Comparison of ENCODE assay signal across 16 cellular contexts in genomic region chr17:259341-259976, GRCh38.
DNase-seq lines count a peak whose midpoint lies in the region; ATAC-seq, FAIRE-seq and TF ChIP-seq lines count a peak whose summit lies in the region.
"Had no signal": no experiment of that assay in that cellular context is flagged by ENCODE, and none has a peak within 500 bp of the region (broad histone marks: within the 10 kb centered on the region; RNA-seq: fewer than 3 reads in every experiment).

No MANE protein-coding gene starts in this region.

- no peak for TF ChIP-seq CTCF in H9 (conservative IDR thresholded peaks at IDR 0.05)
- no peak for TF ChIP-seq CTCF in pancreas (IDR thresholded peaks at IDR 0.05)

- no peak overlapping the region for H2BK15ac ChIP-seq in H9 (ENCODE audit: low read depth, low read length)
- no peak overlapping the region for H2BK15ac ChIP-seq in mesenchymal stem cell (ENCODE audit: low read depth, poor library complexity, severe bottlenecking)

- H2BK20ac ChIP-seq in H9 (ENCODE audit: low read depth, low read length, poor library complexity, severe bottlenecking), result no peak overlapping the region

- intact Hi-C loops in pancreas (cut with DNase I), result no loop called here

- no peak overlapping the region for H3K4me3 ChIP-seq in BLaER1 treated with 17β-estradiol and CSF1 and Interleukin-3, amounts not matched to agents 10 nM and 100 nM
- H3K4me3 ChIP-seq in pancreas (no peak overlapping the region), mesenchymal stem cell (ENCODE audit: insufficient read depth in 1 of 2, low read depth in 1 of 2, low read length in 2 of 2) (no peak overlapping the region)
- H3K4me3 ChIP-seq: GM23248 had no signal

- no peak overlapping the region for H4K91ac ChIP-seq in H9 (ENCODE audit: insufficient read length, low read depth, low read length)
- no peak overlapping the region for H4K91ac ChIP-seq in mesenchymal stem cell (ENCODE audit: low read length)

- H3K27me3 ChIP-seq in BLaER1 treated with 17β-estradiol and CSF1 and Interleukin-3, amounts not matched to agents 10 nM and 100 nM, result no peaks in the 10 kb centered on the region
- H3K27me3 ChIP-seq in H9 (ENCODE audit: insufficient read depth, low read length) (no peaks in the 10 kb centered on the region), pancreas (no peaks in the 10 kb centered on the region), mesenchymal stem cell (ENCODE audit: control insufficient read depth in 1 of 2, insufficient read depth in 1 of 2, low read length in 2 of 2) (peaks cover 0 to 8% of the 10 kb centered on the region in 2 experiments)
- H3K27me3 ChIP-seq: BE2C had no signal

- H3K27ac ChIP-seq in BLaER1 treated with 17β-estradiol and CSF1 and Interleukin-3, amounts not matched to agents 10 nM and 100 nM, result no peak overlapping the region
- no peak overlapping the region for H3K27ac ChIP-seq in H9 (ENCODE audit: insufficient read length, low read depth, low read length)
- H3K27ac ChIP-seq in pancreas, result no peak overlapping the region
- H3K27ac ChIP-seq in mesenchymal stem cell (ENCODE audit: low read length, poor library complexity, severe bottlenecking), result no peak overlapping the region
- H3K27ac ChIP-seq: GM23248 had no signal

- peaks cover 16 to 30% (median 25%) of the 10 kb centered on the region in 3 experiments for H3K36me3 Mint-ChIP-seq in H9 (ENCODE audit: insufficient read depth in 1 of 3, low read depth in 3 of 3)

- no peak overlapping the region for H4K5ac ChIP-seq in H9 (ENCODE audit: insufficient read length, low read depth, low read length)

- H3K27me3 Mint-ChIP-seq in H9 (ENCODE audit: low read depth), result peaks cover 44% of the 10 kb centered on the region

- H2BK12ac ChIP-seq in H9 (ENCODE audit: insufficient read length, low read depth, low read length), result no peak overlapping the region
- H2BK12ac ChIP-seq in mesenchymal stem cell (ENCODE audit: low read length in 2 of 2), result no peak overlapping the region

- peaks cover 5 to 20% (median 12%) of the 10 kb centered on the region in 11 experiments; a peak in 15 of 22 replicates for H3K36me3 ChIP-seq in BLaER1 treated with 17β-estradiol and CSF1 and Interleukin-3, amounts not matched to agents 10 nM and 100 nM
- H3K36me3 ChIP-seq in pancreas (peaks cover 0 to 16% (median 9%) of the 10 kb centered on the region in 3 donors), mesenchymal stem cell (ENCODE audit: control insufficient read depth in 1 of 2, insufficient read depth in 2 of 2, low read depth in 1 of 2, low read length in 2 of 2) (peaks cover 0 to 18% of the 10 kb centered on the region in 2 experiments)
- H3K36me3 ChIP-seq: BE2C had no signal

- H2BK5ac ChIP-seq in H9 (ENCODE audit: insufficient read length, low read length), result no peak overlapping the region
- H2BK5ac ChIP-seq in mesenchymal stem cell (ENCODE audit: low read depth, low read length, poor library complexity, severe bottlenecking), result no peak overlapping the region

- H3K4me3 Mint-ChIP-seq in H9, result peak overlapping the region; percentile 9 to 67; a peak in 4 of 5 replicates
- H3K4me3 Mint-ChIP-seq: activated CD8-positive, alpha-beta T cell treated with anti-CD3 and anti-CD28 coated beads for 36 hours had no signal

- no peak for FAIRE-seq in pancreas (lab: Jason Lieb, UNC)
- FAIRE-seq: colon had no signal

- no peak overlapping the region for H3K56ac ChIP-seq in H9 (ENCODE audit: insufficient read length, low read depth, low read length)

- DNase-seq in H9 (no peak), epidermal melanocyte (ENCODE audit: insufficient read length, low spot score) (peak; percentile 5), pancreas (peak in 3 of 6 donors; percentile 9 to 43 (median 39)), mesenchymal stem cell (no peak), 8988T (no peak)
- DNase-seq: activated CD8-positive, alpha-beta T cell treated with anti-CD3 and anti-CD28 coated beads for 36 hours; anterior cingulate cortex; BE2C; DMS153; glutamatergic neuron; GM23248; NCI-H2081; NCI-H524 had no signal

- H4K8ac ChIP-seq in H9 (replicated peaks; ENCODE audit: insufficient read length, low read depth, low read length) (no peak overlapping the region), mesenchymal stem cell (ENCODE audit: low read length) (no peak overlapping the region)

- H4K20me1 ChIP-seq in BLaER1 treated with 17β-estradiol and CSF1 and Interleukin-3, amounts not matched to agents 10 nM and 100 nM, result peaks cover 0 to 4% (median 0%) of the 10 kb centered on the region in 11 experiments; a peak in 3 of 22 replicates
- H4K20me1 ChIP-seq in H9 (ENCODE audit: control insufficient read depth, insufficient read depth, insufficient read length), result no peaks in the 10 kb centered on the region

- H2AFZ ChIP-seq in H9 (ENCODE audit: low read length), result no peak overlapping the region
- no peak overlapping the region for H2AFZ ChIP-seq in mesenchymal stem cell (ENCODE audit: low read depth, low read length)
- H2AFZ ChIP-seq: GM23248 had no signal

- H3K14ac ChIP-seq in H9 (ENCODE audit: insufficient read depth, low read length) (no peak overlapping the region), mesenchymal stem cell (ENCODE audit: low read length in 2 of 2) (peak overlapping the region in 1 of 2 experiments; percentile 28)

- no peaks in the 10 kb centered on the region for H3K79me2 ChIP-seq in H9 (ENCODE audit: insufficient read depth, low read length)

- WGBS in H9 (ENCODE audit: extremely low coverage, insufficient read length, low lambda C conversion rate), result no CpG with 5 or more reads among the region's 22 CpGs
- WGBS in pancreas, 2 donors, result 66 to 69% methylated on average over 22 of the region's 22 CpGs
- WGBS in mesenchymal stem cell, result 59% methylated on average over 20 of the region's 22 CpGs

- H3K18ac ChIP-seq in H9 (ENCODE audit: insufficient read length, low read depth, low read length) (no peak overlapping the region), mesenchymal stem cell (ENCODE audit: low read depth in 1 of 2, low read length in 2 of 2) (no peak overlapping the region)

- peak overlapping the region in 8 of 11 experiments; percentile 32 to 72 (median 55); a peak in 13 of 22 replicates for H3K4me2 ChIP-seq in BLaER1 treated with 17β-estradiol and CSF1 and Interleukin-3, amounts not matched to agents 10 nM and 100 nM
- H3K4me2 ChIP-seq in H9 (ENCODE audit: insufficient read depth, insufficient read length, low read length), result peak overlapping the region; percentile 2
- no peak overlapping the region for H3K4me2 ChIP-seq in mesenchymal stem cell (ENCODE audit: low read length, poor library complexity, severe bottlenecking)

- H3K9ac ChIP-seq in BLaER1 treated with 17β-estradiol and CSF1 and Interleukin-3, amounts not matched to agents 10 nM and 100 nM, result no peak overlapping the region
- H3K9ac ChIP-seq in H9 (ENCODE audit: extremely low read depth, insufficient read length, low read length) (no peak overlapping the region), mesenchymal stem cell (ENCODE audit: low read length) (no peak overlapping the region)
- H3K9ac ChIP-seq: GM23248 had no signal

- peaks cover 20 to 33% (median 25%) of the 10 kb centered on the region in 11 experiments for H3K9me3 ChIP-seq in BLaER1 treated with 17β-estradiol and CSF1 and Interleukin-3, amounts not matched to agents 10 nM and 100 nM (replicated peaks in 1 of 11)
- H3K9me3 ChIP-seq in H9 (ENCODE audit: control insufficient read depth, low read depth, low read length) (no peaks in the 10 kb centered on the region), pancreas (no peaks in the 10 kb centered on the region), mesenchymal stem cell (ENCODE audit: control insufficient read depth, low read length) (peaks cover 3% of the 10 kb centered on the region)
- H3K9me3 ChIP-seq: BE2C had no signal

- H2AK5ac ChIP-seq in H9 (ENCODE audit: insufficient read length, low read length), result no peak overlapping the region
- no peak overlapping the region for H2AK5ac ChIP-seq in mesenchymal stem cell (ENCODE audit: low read length, severe bottlenecking)

- H3K4ac ChIP-seq in H9 (ENCODE audit: low read depth, low read length) (no peak overlapping the region), mesenchymal stem cell (ENCODE audit: low read depth in 1 of 2, low read length in 2 of 2) (no peak overlapping the region)

- H3K23me2 ChIP-seq in H9 (ENCODE audit: insufficient read length, low read depth, low read length, poor library complexity, severe bottlenecking), result no peaks in the 10 kb centered on the region

- H2BK120ac ChIP-seq in H9 (ENCODE audit: low read depth, low read length, poor library complexity, severe bottlenecking) (no peak overlapping the region), mesenchymal stem cell (ENCODE audit: low read depth, low read length) (no peak overlapping the region)

- peaks cover 32 to 35% of the 10 kb centered on the region in 2 experiments for H3K4me1 Mint-ChIP-seq in H9

- H3K23ac ChIP-seq in H9 (ENCODE audit: insufficient read length, low read depth, low read length), result no peak overlapping the region
- H3K23ac ChIP-seq in mesenchymal stem cell (ENCODE audit: low read length in 2 of 2), result no peak overlapping the region

- peak; percentile 30 to 50 (median 37) for ATAC-seq in pancreas
- ATAC-seq in GM19395 (IDR thresholded peaks at IDR 0.05; ENCODE audit: unreplicated experiment), result no peak
- ATAC-seq: activated CD8-positive, alpha-beta T cell treated with anti-CD3 and anti-CD28 coated beads for 36 hours had no signal

- peaks cover 5 to 32% (median 20%) of the 10 kb centered on the region in 10 experiments; a peak in 19 of 20 replicates for H3K4me1 ChIP-seq in BLaER1 treated with 17β-estradiol and CSF1 and Interleukin-3, amounts not matched to agents 10 nM and 100 nM
- H3K4me1 ChIP-seq in H9 (ENCODE audit: insufficient read depth, low read length) (peaks cover 10% of the 10 kb centered on the region), pancreas (no peaks in the 10 kb centered on the region), mesenchymal stem cell (ENCODE audit: control insufficient read depth, insufficient read depth, low read depth, low read length) (peaks cover 4% of the 10 kb centered on the region)
- H3K4me1 ChIP-seq: BE2C had no signal

- H3K27ac Mint-ChIP-seq in H9, result peak overlapping the region in 1 of 3 experiments; percentile 96; a peak in 3 of 7 replicates
- H3K27ac Mint-ChIP-seq: activated CD8-positive, alpha-beta T cell treated with anti-CD3 and anti-CD28 coated beads for 36 hours had no signal

- peaks cover 22 to 40% of the 10 kb centered on the region in 2 experiments for H3K9me3 Mint-ChIP-seq in H9
- H3K9me3 Mint-ChIP-seq: activated CD8-positive, alpha-beta T cell treated with anti-CD3 and anti-CD28 coated beads for 36 hours had no signal

- H3K79me1 ChIP-seq in H9 (ENCODE audit: insufficient read depth, low read depth, low read length, poor library complexity, severe bottlenecking) (no peaks in the 10 kb centered on the region), mesenchymal stem cell (replicated peaks; ENCODE audit: low read length, poor library complexity, severe bottlenecking) (no peaks in the 10 kb centered on the region)

- H3T11ph ChIP-seq in H9 (ENCODE audit: low read length), result no peak overlapping the region
